14 cellular contexts compared by ENCODE assay signal in the genomic region with DNA sequence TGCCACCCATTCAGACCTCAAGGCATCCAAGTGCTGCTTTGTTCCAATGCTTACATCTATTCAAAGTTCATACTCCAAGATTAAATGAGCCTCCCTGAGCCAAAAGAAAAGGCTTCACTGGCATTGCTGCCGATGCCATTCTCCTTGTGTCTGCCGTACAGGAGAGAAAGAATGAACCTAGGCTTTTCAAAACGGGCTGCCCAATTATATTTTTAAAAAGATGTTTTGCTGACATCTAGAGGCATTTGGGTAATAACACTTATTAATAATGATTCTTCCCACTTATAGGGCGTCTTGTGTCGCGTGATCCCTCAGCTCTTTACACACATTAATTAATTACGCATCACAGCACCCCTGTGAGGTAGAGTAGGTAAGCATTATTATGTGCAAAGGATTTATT.
DNase-seq lines count a peak whose midpoint lies in the region; ATAC-seq and TF ChIP-seq lines count a peak whose summit lies in the region.
"Had no signal": no experiment of that assay in that cellular context is flagged by ENCODE, and none has a peak within 500 bp of the region (broad histone marks: within the 10 kb centered on the region; RNA-seq: fewer than 3 reads in every experiment).

No MANE protein-coding gene starts in this region.

- H3K36me3 Mint-ChIP-seq in activated CD4-positive, alpha-beta T cell treated with anti-CD3 and anti-CD28 coated beads for 36 hours (ENCODE audit: low read depth), result no peaks in the 10 kb centered on the region

- no peak for ATAC-seq in gastroesophageal sphincter
- no peak for ATAC-seq in activated CD4-positive, alpha-beta T cell treated with anti-CD3 and anti-CD28 coated beads for 36 hours
- ATAC-seq: mucosa of descending colon had no signal

- intact Hi-C loops in activated CD4-positive, alpha-beta T cell treated with anti-CD3 and anti-CD28 coated beads for 36 hours (cut with DNase I, micrococcal nuclease), result no loop called here

- no peak overlapping the region for H2AFZ ChIP-seq in smooth muscle cell (ENCODE audit: low read depth)

- no peaks in the 10 kb centered on the region for H3K9me3 Mint-ChIP-seq in activated CD4-positive, alpha-beta T cell treated with anti-CD3 and anti-CD28 coated beads for 36 hours (ENCODE audit: low read depth)

- H3K27ac Mint-ChIP-seq in activated CD4-positive, alpha-beta T cell treated with anti-CD3 and anti-CD28 coated beads for 36 hours, result no peak overlapping the region

- H3K27me3 ChIP-seq in smooth muscle cell (ENCODE audit: low read depth), result peaks cover 20% of the 10 kb centered on the region
- H3K27me3 ChIP-seq in gastroesophageal sphincter, result peaks cover 8% of the 10 kb centered on the region

- H3K4me2 ChIP-seq in smooth muscle cell, result no peak overlapping the region

- no peaks in the 10 kb centered on the region for H3K79me2 ChIP-seq in smooth muscle cell (ENCODE audit: low read depth)

- H3K9ac ChIP-seq in smooth muscle cell (ENCODE audit: low read depth), result no peak overlapping the region

- no peaks in the 10 kb centered on the region for H3K27me3 Mint-ChIP-seq in activated CD4-positive, alpha-beta T cell treated with anti-CD3 and anti-CD28 coated beads for 36 hours

- H3K36me3 ChIP-seq in smooth muscle cell (ENCODE audit: low read depth), result no peaks in the 10 kb centered on the region
- H3K36me3 ChIP-seq in gastroesophageal sphincter, result no peaks in the 10 kb centered on the region

- DNase-seq in NCI-H2107 treated with DMSO at 0.1 percent for 48 hours (lab: John Stamatoyannopoulos, UW; ENCODE audit: unreplicated experiment) (peak; percentile 29), NCI-H2107 (lab: John Stamatoyannopoulos, UW) (no peak), NCI-H748 (lab: John Stamatoyannopoulos, UW; ENCODE audit: unreplicated experiment) (peak; percentile 81), epithelial cell of esophagus (ENCODE audit: low read depth) (peak; percentile 58), smooth muscle cell (lab: John Stamatoyannopoulos, UW; ENCODE audit: unreplicated experiment) (no peak), dermis blood vessel endothelial cell (no peak)
- no peak for DNase-seq in activated CD4-positive, alpha-beta T cell treated with anti-CD3 and anti-CD28 coated beads for 36 hours
- DNase-seq: activated naive CD4-positive, alpha-beta T cell treated with anti-CD3 and anti-CD28 coated beads, Interleukin-2, amount 50 U/mL, for 16 hours; GOT3; hippocampal formation; mucosa of descending colon; NCI-H2029 had no signal

- no peak for TF ChIP-seq EP300 in gastroesophageal sphincter (IDR thresholded peaks at IDR 0.05)

- H4K20me1 ChIP-seq in smooth muscle cell (ENCODE audit: low read depth), result no peaks in the 10 kb centered on the region

- H3K27ac ChIP-seq in smooth muscle cell (ENCODE audit: low read depth) (no peak overlapping the region), gastroesophageal sphincter (no peak overlapping the region)
- H3K27ac ChIP-seq: skin epidermis had no signal

- POLR2A ChIA-PET in activated CD4-positive, alpha-beta T cell treated with anti-CD3 and anti-CD28 coated beads for 36 hours (lab: Charles Lee), result no interaction called here

- H3K4me1 ChIP-seq in smooth muscle cell (ENCODE audit: low read depth), result no peaks in the 10 kb centered on the region
- H3K4me1 ChIP-seq in gastroesophageal sphincter, result no peaks in the 10 kb centered on the region

- TF ChIP-seq CTCF in epithelial cell of esophagus (IDR thresholded peaks at IDR 0.05; ENCODE audit: insufficient read depth, low read depth, low read length, missing control alignments) (peak; percentile 45), smooth muscle cell (IDR thresholded peaks at IDR 0.05; ENCODE audit: borderline replicate concordance, insufficient read depth, poor library complexity, severe bottlenecking) (peak; percentile 32), gastroesophageal sphincter (IDR thresholded peaks at IDR 0.05) (no peak)

- WGBS in smooth muscle cell (ENCODE audit: low lambda C conversion rate), result 82% methylated on average over 7 of the region's 7 CpGs
- WGBS in gastroesophageal sphincter (ENCODE audit: low coverage in 1 of 2), 2 donors, result 37 to 79% methylated on average over 7 of the region's 7 CpGs

- H3K4me3 Mint-ChIP-seq in activated CD4-positive, alpha-beta T cell treated with anti-CD3 and anti-CD28 coated beads for 36 hours, result no peak overlapping the region

- H3K4me1 Mint-ChIP-seq in activated CD4-positive, alpha-beta T cell treated with anti-CD3 and anti-CD28 coated beads for 36 hours, result no peaks in the 10 kb centered on the region

- no peak overlapping the region for H3K4me3 ChIP-seq in epithelial cell of esophagus (ENCODE audit: low read length)
- H3K4me3 ChIP-seq in smooth muscle cell, result no peak overlapping the region
- no peak overlapping the region for H3K4me3 ChIP-seq in gastroesophageal sphincter
- H3K4me3 ChIP-seq: mucosa of descending colon, skin epidermis had no signal

- no peaks in the 10 kb centered on the region for H3F3A ChIP-seq in smooth muscle cell (ENCODE audit: low read depth)

- CTCF ChIA-PET in activated CD4-positive, alpha-beta T cell treated with anti-CD3 and anti-CD28 coated beads for 36 hours (lab: Charles Lee), result no interaction called here

- H3K9me3 ChIP-seq in smooth muscle cell (replicated peaks; ENCODE audit: low read depth) (no peaks in the 10 kb centered on the region), gastroesophageal sphincter (no peaks in the 10 kb centered on the region)
- H3K9me3 ChIP-seq: mucosa of descending colon had no signal

- no peak for TF ChIP-seq POLR2A in gastroesophageal sphincter (IDR thresholded peaks at IDR 0.05)

Comparison
In these comparisons a context has a peak if more than half of its experiments do, and no peak if none do; other contexts are left out.
1. DNase-seq: peak in NCI-H2107 treated with DMSO at 0.1 percent for 48 hours (single experiment), NCI-H748 (single experiment) and epithelial cell of esophagus (single experiment); none in NCI-H2107 (single experiment), smooth muscle cell (single experiment), activated CD4-positive, alpha-beta T cell treated with anti-CD3 and anti-CD28 coated beads for 36 hours (single experiment) and dermis blood vessel endothelial cell (single experiment).
2. CTCF ChIP-seq: peak in epithelial cell of esophagus (single experiment) and smooth muscle cell (single experiment); none in gastroesophageal sphincter (0 of 4).